ENCODE assay signal across 18 cellular contexts in genomic region chr1:94422115-94422820, GRCh38. TPM values are rescaled to one million over a fixed set of nuclear protein-coding genes. Genes with fewer than 3 reads are reported as not detected.
DNase-seq lines count a peak whose midpoint lies in the region; ATAC-seq lines count a peak whose summit lies in the region.
"Had no signal": no experiment of that assay in that cellular context is flagged by ENCODE, and none has a peak within 500 bp of the region (broad histone marks: within the 10 kb centered on the region; RNA-seq: fewer than 3 reads in every experiment).

No MANE protein-coding gene starts in this region.

- no peaks in the 10 kb centered on the region for H3K9me3 ChIP-seq in trophoblast cell (ENCODE audit: insufficient read depth, low read depth, low read length)
- H3K9me3 ChIP-seq: heart right ventricle, psoas muscle, testis had no signal

- no peaks in the 10 kb centered on the region for H3K36me3 ChIP-seq in trophoblast cell (ENCODE audit: control insufficient read depth in 1 of 2, insufficient read depth in 2 of 2, low read length in 2 of 2)
- H3K36me3 ChIP-seq: BLaER1 treated with 17β-estradiol and CSF1 and Interleukin-3, amounts not matched to agents 10 nM and 100 nM; heart right ventricle; neural progenitor cell had no signal

- H4K8ac ChIP-seq in trophoblast cell (ENCODE audit: low read depth, low read length), result no peak overlapping the region

- H2AFZ ChIP-seq in trophoblast cell (ENCODE audit: insufficient read depth, low read length, poor library complexity), result no peak overlapping the region
- H2AFZ ChIP-seq: neural progenitor cell had no signal

- no peak overlapping the region for H2AK5ac ChIP-seq in trophoblast cell (ENCODE audit: low read length)

- H2BK120ac ChIP-seq in trophoblast cell (ENCODE audit: insufficient read depth, low read length, poor library complexity), result no peak overlapping the region

- H3K27me3 Mint-ChIP-seq in activated T-cell treated with anti-CD3 and anti-CD28 coated beads, Interleukin-2, amount 50 U/mL, for 72 hours (ENCODE audit: low read depth), result no peaks in the 10 kb centered on the region

- no peak overlapping the region for H3K18ac ChIP-seq in trophoblast cell (ENCODE audit: low read length)

- H3K36me3 Mint-ChIP-seq in activated T-cell treated with anti-CD3 and anti-CD28 coated beads, Interleukin-2, amount 50 U/mL, for 72 hours (ENCODE audit: insufficient read depth in 2 of 2), result peaks cover 0 to 2% of the 10 kb centered on the region in 2 donors

- H3K4ac ChIP-seq in trophoblast cell (ENCODE audit: low read depth, low read length), result peak overlapping the region; percentile 39

- no peak overlapping the region for H3K4me2 ChIP-seq in trophoblast cell (ENCODE audit: low read length)
- H3K4me2 ChIP-seq: neural progenitor cell had no signal

- no peak overlapping the region for H4K12ac ChIP-seq in trophoblast cell (ENCODE audit: low read depth, low read length)

- H3K4me1 Mint-ChIP-seq in activated T-cell treated with anti-CD3 and anti-CD28 coated beads, Interleukin-2, amount 50 U/mL, for 72 hours (ENCODE audit: low read depth), result peaks cover 74% of the 10 kb centered on the region

- H3K79me1 ChIP-seq in trophoblast cell (ENCODE audit: low read length), result peaks cover 8% of the 10 kb centered on the region

- peak overlapping the region; percentile 38 to 62 for H3K4me3 Mint-ChIP-seq in activated T-cell treated with anti-CD3 and anti-CD28 coated beads, Interleukin-2, amount 50 U/mL, for 72 hours
- H3K4me3 Mint-ChIP-seq: neural progenitor cell had no signal

- H3K27me3 ChIP-seq in trophoblast cell (ENCODE audit: insufficient read depth, low read length), result no peaks in the 10 kb centered on the region
- H3K27me3 ChIP-seq: heart right ventricle, testis had no signal

- WGBS in trophoblast cell (ENCODE audit: extremely low coverage, insufficient coverage, insufficient read length), result no CpG with 5 or more reads among the region's 8 CpGs

- no peak overlapping the region for H3K23ac ChIP-seq in trophoblast cell (ENCODE audit: low read length)

- no peak overlapping the region for H2BK12ac ChIP-seq in trophoblast cell (ENCODE audit: low read length)

- H4K91ac ChIP-seq in trophoblast cell (ENCODE audit: low read depth, low read length), result peak overlapping the region; percentile 51

- no peak overlapping the region for H3K27ac Mint-ChIP-seq in activated T-cell treated with anti-CD3 and anti-CD28 coated beads, Interleukin-2, amount 50 U/mL, for 72 hours
- H3K27ac Mint-ChIP-seq: neural progenitor cell had no signal

- H2BK5ac ChIP-seq in trophoblast cell (ENCODE audit: low read depth, low read length, poor library complexity), result no peak overlapping the region

- H3K9ac ChIP-seq in trophoblast cell (ENCODE audit: low read length), result no peak overlapping the region
- H3K9ac ChIP-seq: BLaER1 treated with 17β-estradiol and CSF1 and Interleukin-3, amounts not matched to agents 10 nM and 100 nM; neural progenitor cell had no signal

- no peaks in the 10 kb centered on the region for H3K9me3 Mint-ChIP-seq in activated T-cell treated with anti-CD3 and anti-CD28 coated beads, Interleukin-2, amount 50 U/mL, for 72 hours

- DNase-seq in activated T-cell treated with anti-CD3 and anti-CD28 coated beads, Interleukin-2, amount 50 U/mL, for 72 hours, result no peak
- DNase-seq in activated T-cell treated with anti-CD3 and anti-CD28 coated beads for 4 hours, result no peak
- DNase-seq in LHCN-M2 (ENCODE audit: low read depth), result peak; percentile 29
- no peak for DNase-seq in epithelial cell of prostate (ENCODE audit: low read depth, low spot score)
- DNase-seq in trophoblast cell, result no peak
- no peak for DNase-seq in NK-92 (lab: John Stamatoyannopoulos, UW; ENCODE audit: unreplicated experiment)
- no peak for DNase-seq in DMS153 (lab: John Stamatoyannopoulos, UW)
- no peak for DNase-seq in activated CD8-positive, alpha-beta memory T cell treated with anti-CD3 and anti-CD28 coated beads, Interleukin-2, amount 50 U/mL, for 4 hours
- DNase-seq: effector CD8-positive, alpha-beta T cell; heart right ventricle; NCI-H1436; NCI-H345; psoas muscle; stimulated activated CD4-positive, alpha-beta T cell treated with anti-CD3 and anti-CD28 coated beads, Interleukin-12 subunit alpha, Interleukin-12 subunit beta, amount 100 ng/mL, for 4 hours; T-helper 1 cell; testis had no signal

- H3K14ac ChIP-seq in trophoblast cell (ENCODE audit: low read length), result no peak overlapping the region

- peak overlapping the region; percentile 12 for H3K27ac ChIP-seq in epithelial cell of prostate
- no peak overlapping the region for H3K27ac ChIP-seq in trophoblast cell (ENCODE audit: low read depth, low read length)
- H3K27ac ChIP-seq: BLaER1 treated with 17β-estradiol and CSF1 and Interleukin-3, amounts not matched to agents 10 nM and 100 nM; neural progenitor cell; psoas muscle had no signal

- H3K4me1 ChIP-seq in trophoblast cell (ENCODE audit: control insufficient read depth in 1 of 2, insufficient read depth in 2 of 2, low read length in 2 of 2), result peaks cover 4 to 5% of the 10 kb centered on the region in 2 experiments

- ATAC-seq in activated T-cell treated with anti-CD3 and anti-CD28 coated beads, Interleukin-2, amount 50 U/mL, for 72 hours (replicated peaks in 1 of 2), result no peak
- ATAC-seq: heart right ventricle, psoas muscle had no signal

- H3K79me2 ChIP-seq in trophoblast cell (ENCODE audit: control insufficient read depth, insufficient read depth, low read length, poor library complexity), result peaks cover 11% of the 10 kb centered on the region

- no peak overlapping the region for H3K4me3 ChIP-seq in trophoblast cell (ENCODE audit: low read depth, low read length)
- H3K4me3 ChIP-seq: BLaER1 treated with 17β-estradiol and CSF1 and Interleukin-3, amounts not matched to agents 10 nM and 100 nM; heart right ventricle; neural progenitor cell; psoas muscle; testis had no signal

RNA-seq across cellular contexts. Expression of gene ABCD3, which starts 4.1 kb away (rescaled TPM):
- total RNA-seq in activated T-cell treated with anti-CD3 and anti-CD28 coated beads, Interleukin-2, amount 50 U/mL, for 72 hours, result 10 to 100 TPM; 38.0 to 55.3 TPM
- 45.3 and 50.4 TPM in 2 replicates for total RNA-seq in LHCN-M2 (2014; rRNA removed)
- 14.6 TPM for polyA plus RNA-seq in LHCN-M2 (2012)
- polyA plus RNA-seq in trophoblast cell (2013), result 29.6 and 29.8 TPM in 2 replicates
